In genomic region chr17:35586569-35587073, GRCh38 we compare ENCODE assay signal across 8 cellular contexts. TPM values are rescaled to one million over a fixed set of nuclear protein-coding genes. Genes with fewer than 3 reads are reported as not detected.
DNase-seq lines count a peak whose midpoint lies in the region; ATAC-seq and TF ChIP-seq lines count a peak whose summit lies in the region.

No MANE protein-coding gene starts in this region.

- H3K4me3 ChIP-seq in HUES48 (ENCODE audit: low read depth, low read length), result peak overlapping the region; percentile 85
- H3K4me3 ChIP-seq in mucosa of stomach (ENCODE audit: low read length), result peak overlapping the region; percentile 75

- H3K9ac ChIP-seq in HUES48 (ENCODE audit: low read depth, low read length), result peak overlapping the region; percentile 79
- H3K9ac ChIP-seq in mucosa of stomach (ENCODE audit: low read length), result peak overlapping the region; percentile 91

- H3K27me3 Mint-ChIP-seq in central memory CD8-positive, alpha-beta T cell, result no peaks in the 10 kb centered on the region

- H3K4me1 Mint-ChIP-seq in central memory CD8-positive, alpha-beta T cell, result peaks cover 39% of the 10 kb centered on the region

- H3K4me1 ChIP-seq in HUES48 (ENCODE audit: control insufficient read depth, insufficient read depth, low read length) (peaks cover 21% of the 10 kb centered on the region), mucosa of stomach (ENCODE audit: control insufficient read depth, insufficient read depth, low read length) (peaks cover 8% of the 10 kb centered on the region)

- peak overlapping the region; percentile 93 for H3K4me3 Mint-ChIP-seq in central memory CD8-positive, alpha-beta T cell

- H3K36me3 Mint-ChIP-seq in central memory CD8-positive, alpha-beta T cell (ENCODE audit: insufficient read depth), result peaks cover 10% of the 10 kb centered on the region

- no peaks in the 10 kb centered on the region for H3K36me3 ChIP-seq in HUES48 (ENCODE audit: control insufficient read depth, insufficient read depth, low read length)
- no peaks in the 10 kb centered on the region for H3K36me3 ChIP-seq in mucosa of stomach (ENCODE audit: control insufficient read depth, insufficient read depth, low read length)

- H3K9me3 ChIP-seq in HUES48 (ENCODE audit: control insufficient read depth, insufficient read depth, low read length) (no peaks in the 10 kb centered on the region), mucosa of stomach (ENCODE audit: control insufficient read depth, low read length) (no peaks in the 10 kb centered on the region)

- no peaks in the 10 kb centered on the region for H3K9me3 Mint-ChIP-seq in central memory CD8-positive, alpha-beta T cell

- peak overlapping the region; percentile 95 for H3K27ac ChIP-seq in HUES48 (ENCODE audit: low read depth, low read length)

- no peak for TF ChIP-seq CTCF in omental fat pad (IDR thresholded peaks at IDR 0.05)

- H3K27me3 ChIP-seq in HUES48 (ENCODE audit: control insufficient read depth, insufficient read depth, low read length) (no peaks in the 10 kb centered on the region), mucosa of stomach (ENCODE audit: control insufficient read depth, insufficient read depth, low read length) (no peaks in the 10 kb centered on the region)

- DNase-seq in central memory CD8-positive, alpha-beta T cell (ENCODE audit: low spot score in 2 of 2), result no peak
- no peak for DNase-seq in omental fat pad (ENCODE audit: low spot score)
- DNase-seq in hippocampal formation (lab: John Stamatoyannopoulos, UW), result no peak

- H3K27ac Mint-ChIP-seq in central memory CD8-positive, alpha-beta T cell (ENCODE audit: low read depth), result peak overlapping the region; percentile 96

- ATAC-seq in GM18498 (IDR thresholded peaks at IDR 0.05; ENCODE audit: unreplicated experiment) (peak; percentile 17), omental fat pad (ENCODE audit: low FRiP score) (no peak), GM18517 (IDR thresholded peaks at IDR 0.05; ENCODE audit: unreplicated experiment) (no peak), GM21576 (IDR thresholded peaks at IDR 0.05; ENCODE audit: unreplicated experiment) (no peak)
- peak; percentile 5 for ATAC-seq in central memory CD8-positive, alpha-beta T cell (replicated peaks; ENCODE audit: extremely low read depth, poor library complexity, severe bottlenecking)

RNA-seq across cellular contexts. Expression of gene AP2B1, which starts 0.5 kb away (rescaled TPM):
- 10 to 100 TPM; 62.6 to 94.3 (median 79.4) TPM for total RNA-seq in omental fat pad

RNA-seq across cellular contexts. Expression of gene PEX12, which starts 8.2 kb away (rescaled TPM):
- 1 to 10 TPM; 3.5 to 7.4 (median 5.2) TPM for total RNA-seq in omental fat pad

RNA-seq across cellular contexts. Expression of gene SLFN14, which starts 26.0 kb away (rescaled TPM):
- not detected for total RNA-seq in omental fat pad

RNA-seq across cellular contexts. Expression of gene SLFN12L, which starts 49.1 kb away (rescaled TPM):
- total RNA-seq in omental fat pad, result 10 to 100 TPM in 1 of 4 donors, 1 to 10 TPM in 3; 2.3 to 31.2 (median 4.7) TPM

Comparison
In these comparisons a context has a peak if more than half of its experiments do, and no peak if none do; other contexts are left out.
1. ATAC-seq: peak in GM18498 (single experiment) and central memory CD8-positive, alpha-beta T cell (single experiment); none in omental fat pad (single experiment), GM18517 (single experiment) and GM21576 (single experiment).